ENCODE assay signal across 17 cellular contexts in the genomic region with DNA sequence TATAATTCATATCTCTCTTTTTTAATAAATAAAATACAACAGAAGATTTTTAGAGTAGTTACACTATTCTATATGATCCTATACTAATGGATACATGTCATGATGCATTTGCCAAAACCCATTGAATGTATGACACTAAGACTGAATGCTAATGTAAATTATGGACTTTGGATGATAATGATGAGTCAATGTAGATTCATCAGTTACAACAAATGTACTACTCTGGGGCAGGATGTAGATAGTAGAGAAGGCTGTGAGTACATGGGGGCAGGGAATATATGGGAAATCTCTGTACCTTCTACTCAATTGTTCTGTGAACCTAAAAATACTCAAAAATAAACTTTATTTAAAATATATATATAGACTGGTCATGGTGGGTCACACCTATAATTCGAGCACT. TPM values are rescaled to one million over a fixed set of nuclear protein-coding genes. Genes with fewer than 3 reads are reported as not detected.
DNase-seq lines count a peak whose midpoint lies in the region; ATAC-seq, FAIRE-seq and TF ChIP-seq lines count a peak whose summit lies in the region.
"Had no signal": no experiment of that assay in that cellular context is flagged by ENCODE, and none has a peak within 500 bp of the region (broad histone marks: within the 10 kb centered on the region; RNA-seq: fewer than 3 reads in every experiment).

No MANE protein-coding gene starts in this region.

- FAIRE-seq in HepG2 (lab: Jason Lieb, UNC) = no peak

- H3K4me3 ChIP-seq in mammary epithelial cell (replicated peaks in 1 of 3; ENCODE audit: insufficient read depth in 1 of 3, low read depth in 2 of 3, low read length in 3 of 3) (no peak overlapping the region), HepG2 (replicated peaks in 1 of 3; ENCODE audit: insufficient read depth in 1 of 3, low read depth in 2 of 3, low read length in 3 of 3) (no peak overlapping the region)

- no peak overlapping the region for H3K4me2 ChIP-seq in mammary epithelial cell (ENCODE audit: insufficient read depth, low read depth, low read length)
- H3K4me2 ChIP-seq in HepG2 (ENCODE audit: low read depth, low read length) = no peak overlapping the region

- DNase-seq in EL = peak; percentile 35
- peak; percentile 14 for DNase-seq in NCI-H226
- peak; percentile 53 for DNase-seq in mammary epithelial cell
- peak; percentile 65 for DNase-seq in HepG2 (ENCODE audit: low spot score)
- DNase-seq in NCI-H1436 (lab: John Stamatoyannopoulos, UW) = no peak
- no peak for DNase-seq in activated CD8-positive, alpha-beta memory T cell treated with anti-CD3 and anti-CD28 coated beads for 24 hours
- DNase-seq in stimulated activated CD4-positive, alpha-beta T cell treated with anti-CD3 and anti-CD28 coated beads, Interleukin-1b, Interleukin-23, amount 100 ng/mL, for 48 hours = no peak
- DNase-seq: Calu3; CD4-positive, alpha-beta T cell; DND-41; GOT3; HFFc6; Kasumi-1; NCI-H1417 treated with DMSO at 0.1 percent for 48 hours; NCI-H2081; NCI-H526 treated with DMSO at 0.1 percent for 48 hours; Right ventricle myocardium superior had no signal

- TF ChIP-seq CTCF in mammary epithelial cell (conservative IDR thresholded peaks at IDR 0.05 in 1 of 2, IDR thresholded peaks at IDR 0.05 in 1 of 2; ENCODE audit: extremely low read depth in 1 of 2, insufficient read depth in 1 of 2, low read depth in 1 of 2, low read length in 2 of 2) (no peak), HepG2 (CRISPR knock-in tag; IDR thresholded peaks at IDR 0.05) (no peak)

- H3K36me3 ChIP-seq in mammary epithelial cell (ENCODE audit: insufficient read depth, low read length) = no peaks in the 10 kb centered on the region
- no peaks in the 10 kb centered on the region for H3K36me3 ChIP-seq in HepG2 (replicated peaks in 1 of 2; ENCODE audit: control insufficient read depth in 1 of 2, insufficient read depth in 2 of 2, low read length in 2 of 2)

- no peaks in the 10 kb centered on the region for H3K27me3 ChIP-seq in mammary epithelial cell (ENCODE audit: insufficient read depth, low read length)
- no peaks in the 10 kb centered on the region for H3K27me3 ChIP-seq in HepG2 (ENCODE audit: control insufficient read depth in 1 of 2, insufficient read depth in 2 of 2, low read length in 2 of 2)

- peak; percentile 50; the same call in 2 of the 3 replicates for ATAC-seq in HepG2

- WGBS in mammary epithelial cell (ENCODE audit: low coverage, missing lambda C conversion rate) = 92% methylated on average over 1 of the region's 1 CpG
- 78% methylated on average over 1 of the region's 1 CpG for WGBS in HepG2 (ENCODE audit: low lambda C conversion rate)

- no peak for TF ChIP-seq RAD21 in HepG2 (CRISPR knock-in tag; IDR thresholded peaks at IDR 0.05)

- 0 out of 4 replicates have a peak, but pooled peaks of 1 of the 2 experiments have one; percentile 5 for TF ChIP-seq EP300 in HepG2 (IDR thresholded peaks at IDR 0.05; ENCODE audit: low read depth in 2 of 2, low read length in 2 of 2)
- no peak for TF ChIP-seq EP300 in HepG2 (CRISPR knock-in tag; IDR thresholded peaks at IDR 0.05; ENCODE audit: borderline replicate concordance)

- no peak overlapping the region for H3K9ac ChIP-seq in mammary epithelial cell (ENCODE audit: insufficient read depth, low read length)
- no peak overlapping the region for H3K9ac ChIP-seq in HepG2 (ENCODE audit: insufficient read depth, low read depth, low read length)

- intact Hi-C loops in mammary epithelial cell (cut with micrococcal nuclease) = no loop called here
- intact Hi-C loops in HepG2 (cut with micrococcal nuclease; ENCODE audit: unreplicated experiment) = no loop called here

- POLR2A ChIA-PET in HepG2 (lab: Yijun Ruan, JAX) = interaction anchor here (1.7 kb wide), 1 partner anchor 15 kb away, joined by 3 read pairs; no protein-coding TSS in a partner anchor

- in situ Hi-C loops in mammary epithelial cell (cut with MboI; ENCODE audit: low sequenced_read_pairs in 2 of 2) (no loop called here), HepG2 (cut with HindIII; ENCODE audit: extremely low pct_ligation_motif_present, low pct_unique_long_range_greater_than_20kb) (no loop called here)

- no peaks in the 10 kb centered on the region for H3K79me2 ChIP-seq in mammary epithelial cell (ENCODE audit: insufficient read depth, low read length)
- no peaks in the 10 kb centered on the region for H3K79me2 ChIP-seq in HepG2 (ENCODE audit: insufficient read depth, low read length)

- H3K4me1 ChIP-seq in mammary epithelial cell (ENCODE audit: insufficient read depth, low read length) = peaks cover 4% of the 10 kb centered on the region
- peaks cover 42% of the 10 kb centered on the region for H3K4me1 ChIP-seq in HepG2 (ENCODE audit: insufficient read depth, low read length)

- H3K9me3 ChIP-seq in mammary epithelial cell (replicated peaks; ENCODE audit: insufficient read depth, low read length) (peaks cover 4% of the 10 kb centered on the region), HepG2 (ENCODE audit: low read length) (no peaks in the 10 kb centered on the region)

- no peaks in the 10 kb centered on the region for H4K20me1 ChIP-seq in mammary epithelial cell (ENCODE audit: insufficient read depth, low read length)
- no peaks in the 10 kb centered on the region for H4K20me1 ChIP-seq in HepG2 (ENCODE audit: insufficient read depth, low read length)

- no peak for TF ChIP-seq POLR2A in HepG2 (IDR thresholded peaks at IDR 0.05; ENCODE audit: insufficient read depth in 1 of 2, low read depth in 2 of 2, low read length in 2 of 2)

- dilution Hi-C loops in mammary epithelial cell (cut with HindIII; ENCODE audit: low sequenced_read_pairs) = no loop called here

- H2AFZ ChIP-seq in mammary epithelial cell (ENCODE audit: low read depth, low read length) = no peak overlapping the region
- no peak overlapping the region for H2AFZ ChIP-seq in HepG2 (ENCODE audit: low read length)

- BruUV-seq in mammary epithelial cell (replicated peaks; lab: Mats Ljungman, UMichigan) = no TSS peak
- no TSS peak for BruUV-seq in HepG2 (replicated peaks; lab: Mats Ljungman, UMichigan)

- CTCF ChIA-PET in mammary epithelial cell (lab: Charles Lee; ENCODE audit: low non-redundant PET) = no interaction called here
- CTCF ChIA-PET in HepG2 (lab: Yijun Ruan, JAX; ENCODE audit: low intra/inter-chr PET ratio, low total read pairs) = no interaction called here

- no peak overlapping the region for H3K27ac ChIP-seq in mammary epithelial cell (ENCODE audit: insufficient read depth, low read depth, low read length)
- no peak overlapping the region for H3K27ac ChIP-seq in HepG2 (ENCODE audit: extremely low read length, insufficient read depth, low read length)

TF ChIP-seq in HepG2, 621 proteins besides CTCF, POLR2A, EP300 and RAD21 (continues in another document):
- TF ChIP-seq, protein P1, sequence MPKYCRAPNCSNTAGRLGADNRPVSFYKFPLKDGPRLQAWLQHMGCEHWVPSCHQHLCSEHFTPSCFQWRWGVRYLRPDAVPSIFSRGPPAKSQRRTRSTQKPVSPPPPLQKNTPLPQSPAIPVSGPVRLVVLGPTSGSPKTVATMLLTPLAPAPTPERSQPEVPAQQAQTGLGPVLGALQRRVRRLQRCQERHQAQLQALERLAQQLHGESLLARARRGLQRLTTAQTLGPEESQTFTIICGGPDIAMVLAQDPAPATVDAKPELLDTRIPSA (CRISPR knock-in tag; IDR thresholded peaks at IDR 0.05; ENCODE audit: borderline replicate concordance) = no peak
- TF ChIP-seq CC2D1A (CRISPR knock-in tag; IDR thresholded peaks at IDR 0.05) = no peak
- TF ChIP-seq, protein P2, sequence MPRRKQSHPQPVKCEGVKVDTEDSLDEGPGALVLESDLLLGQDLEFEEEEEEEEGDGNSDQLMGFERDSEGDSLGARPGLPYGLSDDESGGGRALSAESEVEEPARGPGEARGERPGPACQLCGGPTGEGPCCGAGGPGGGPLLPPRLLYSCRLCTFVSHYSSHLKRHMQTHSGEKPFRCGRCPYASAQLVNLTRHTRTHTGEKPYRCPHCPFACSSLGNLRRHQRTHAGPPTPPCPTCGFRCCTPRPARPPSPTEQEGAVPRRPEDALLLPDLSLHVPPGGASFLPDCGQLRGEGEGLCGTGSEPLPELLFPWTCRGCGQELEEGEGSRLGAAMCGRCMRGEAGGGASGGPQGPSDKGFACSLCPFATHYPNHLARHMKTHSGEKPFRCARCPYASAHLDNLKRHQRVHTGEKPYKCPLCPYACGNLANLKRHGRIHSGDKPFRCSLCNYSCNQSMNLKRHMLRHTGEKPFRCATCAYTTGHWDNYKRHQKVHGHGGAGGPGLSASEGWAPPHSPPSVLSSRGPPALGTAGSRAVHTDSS (CRISPR knock-in tag; conservative IDR thresholded peaks at IDR 0.05) = no peak
- no peak for TF ChIP-seq RXRA (CRISPR knock-in tag; IDR thresholded peaks at IDR 0.05)

RNA-seq across cellular contexts. Expression of a gene that starts 45.6 kb away (rescaled TPM):
- total RNA-seq in mammary epithelial cell (100 to 1,000 TPM; 145 to 148 TPM), HepG2 (2016; rRNA removed; fragmentation: Illumina TruSeq; extraction: Trizol) (155 and 168 TPM in 2 replicates)
- polyA plus RNA-seq in mammary epithelial cell (48.4 TPM), HepG2 (2011; rRNA removed) (390 and 395 TPM in 2 replicates)
- polyA minus RNA-seq in mammary epithelial cell = 144 TPM
- total RNA-seq in HepG2 (2016; cell fraction: cytosol; rRNA removed; fragmentation: Illumina TruSeq; extraction: Trizol; ENCODE audit: low read depth) = 227 and 244 TPM in 2 replicates
- total RNA-seq in HepG2 (2016; cell fraction: insoluble cytoplasmic fraction; rRNA removed; fragmentation: Illumina TruSeq; extraction: Trizol) = 149 and 168 TPM in 2 replicates
- 283 and 312 TPM in 2 replicates for total RNA-seq in HepG2 (2016; cell fraction: membrane; rRNA removed; fragmentation: Illumina TruSeq; extraction: Trizol)
- total RNA-seq in HepG2 (2016; cell fraction: nucleus; rRNA removed; fragmentation: Illumina TruSeq; extraction: Trizol) = 149 and 177 TPM in 2 replicates
- 327 and 388 TPM in 2 replicates for polyA plus RNA-seq in HepG2 (2011; cell fraction: cytosol; rRNA removed)
- polyA plus RNA-seq in HepG2 (2011; cell fraction: nucleus; rRNA removed) = 350 and 369 TPM in 2 replicates
- polyA plus RNA-seq in HepG2 (2012) = 315 and 342 TPM in 2 replicates
- polyA plus RNA-seq in HepG2 (2016; cell fraction: cytosol; fragmentation: Illumina TruSeq; extraction: Trizol; ENCODE audit: low read depth) = 321 and 361 TPM in 2 replicates
- 177 and 180 TPM in 2 replicates for polyA plus RNA-seq in HepG2 (2016; cell fraction: insoluble cytoplasmic fraction; fragmentation: Illumina TruSeq; extraction: Trizol; ENCODE audit: low read depth)
- 294 and 314 TPM in 2 replicates for polyA plus RNA-seq in HepG2 (2016; cell fraction: membrane; fragmentation: Illumina TruSeq; extraction: Trizol; ENCODE audit: low read depth)
- 244 and 256 TPM in 2 replicates for polyA plus RNA-seq in HepG2 (2016; cell fraction: nucleus; fragmentation: Illumina TruSeq; extraction: Trizol; ENCODE audit: insufficient read depth, low read depth)
- polyA minus RNA-seq in HepG2 (2011; rRNA and poly(A)+ RNA removed; ENCODE audit: low replicate concordance) = 51.4 and 283 TPM in 2 replicates
- polyA minus RNA-seq in HepG2 (2011; cell fraction: cytosol; rRNA and poly(A)+ RNA removed) = 167 and 173 TPM in 2 replicates
- 477 and 524 TPM in 2 replicates for polyA minus RNA-seq in HepG2 (2011; cell fraction: nucleus; rRNA and poly(A)+ RNA removed)

Comparison
In these comparisons a context has a peak if more than half of its experiments do, and no peak if none do; other contexts are left out.
1. DNase-seq: peak in EL (single experiment), NCI-H226 (single experiment), mammary epithelial cell (single experiment) and HepG2 (single experiment); none in NCI-H1436 (single experiment), activated CD8-positive, alpha-beta memory T cell treated with anti-CD3 and anti-CD28 coated beads for 24 hours (single experiment) and stimulated activated CD4-positive, alpha-beta T cell treated with anti-CD3 and anti-CD28 coated beads, Interleukin-1b, Interleukin-23, amount 100 ng/mL, for 48 hours (single experiment).